In genomic region chr5:81303563-81303962, GRCh38 we compare ENCODE assay signal across 2 cellular contexts.
TF ChIP-seq lines count a peak whose summit lies in the region.

No MANE protein-coding gene starts in this region.

TF ChIP-seq in SK-N-SH, 30 proteins besides CTCF, POLR2A, EP300 and RAD21 (continued from another document):
- TF ChIP-seq PBX3 (IDR thresholded peaks at IDR 0.05) = no peak
- no peak for TF ChIP-seq USF2 (IDR thresholded peaks at IDR 0.05; ENCODE audit: borderline replicate concordance, low read depth, low read length)
- TF ChIP-seq, protein P1, sequence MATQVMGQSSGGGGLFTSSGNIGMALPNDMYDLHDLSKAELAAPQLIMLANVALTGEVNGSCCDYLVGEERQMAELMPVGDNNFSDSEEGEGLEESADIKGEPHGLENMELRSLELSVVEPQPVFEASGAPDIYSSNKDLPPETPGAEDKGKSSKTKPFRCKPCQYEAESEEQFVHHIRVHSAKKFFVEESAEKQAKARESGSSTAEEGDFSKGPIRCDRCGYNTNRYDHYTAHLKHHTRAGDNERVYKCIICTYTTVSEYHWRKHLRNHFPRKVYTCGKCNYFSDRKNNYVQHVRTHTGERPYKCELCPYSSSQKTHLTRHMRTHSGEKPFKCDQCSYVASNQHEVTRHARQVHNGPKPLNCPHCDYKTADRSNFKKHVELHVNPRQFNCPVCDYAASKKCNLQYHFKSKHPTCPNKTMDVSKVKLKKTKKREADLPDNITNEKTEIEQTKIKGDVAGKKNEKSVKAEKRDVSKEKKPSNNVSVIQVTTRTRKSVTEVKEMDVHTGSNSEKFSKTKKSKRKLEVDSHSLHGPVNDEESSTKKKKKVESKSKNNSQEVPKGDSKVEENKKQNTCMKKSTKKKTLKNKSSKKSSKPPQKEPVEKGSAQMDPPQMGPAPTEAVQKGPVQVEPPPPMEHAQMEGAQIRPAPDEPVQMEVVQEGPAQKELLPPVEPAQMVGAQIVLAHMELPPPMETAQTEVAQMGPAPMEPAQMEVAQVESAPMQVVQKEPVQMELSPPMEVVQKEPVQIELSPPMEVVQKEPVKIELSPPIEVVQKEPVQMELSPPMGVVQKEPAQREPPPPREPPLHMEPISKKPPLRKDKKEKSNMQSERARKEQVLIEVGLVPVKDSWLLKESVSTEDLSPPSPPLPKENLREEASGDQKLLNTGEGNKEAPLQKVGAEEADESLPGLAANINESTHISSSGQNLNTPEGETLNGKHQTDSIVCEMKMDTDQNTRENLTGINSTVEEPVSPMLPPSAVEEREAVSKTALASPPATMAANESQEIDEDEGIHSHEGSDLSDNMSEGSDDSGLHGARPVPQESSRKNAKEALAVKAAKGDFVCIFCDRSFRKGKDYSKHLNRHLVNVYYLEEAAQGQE (IDR thresholded peaks at IDR 0.05; ENCODE audit: low read depth, low read length) = no peak
- no peak for TF ChIP-seq RFX5 (IDR thresholded peaks at IDR 0.05; ENCODE audit: low read length)

TF ChIP-seq in SK-N-SH treated with all-trans-retinoic acid at 6 μM for 48 hours, 23 proteins besides CTCF, POLR2A, EP300 and RAD21 (continued from another document):
- TF ChIP-seq RARB (CRISPR knock-in tag; IDR thresholded peaks at IDR 0.05) (no peak), ZNF70 (CRISPR knock-in tag; IDR thresholded peaks at IDR 0.05) (no peak), ARNTL (CRISPR knock-in tag; IDR thresholded peaks at IDR 0.05; ENCODE audit: borderline replicate concordance, low read depth) (no peak), ZFP3 (CRISPR knock-in tag; IDR thresholded peaks at IDR 0.05) (no peak), ZNF8 (CRISPR knock-in tag; IDR thresholded peaks at IDR 0.05) (no peak), SNAI2 (CRISPR knock-in tag; IDR thresholded peaks at IDR 0.05) (no peak), BACH2 (CRISPR knock-in tag; IDR thresholded peaks at IDR 0.05; ENCODE audit: borderline replicate concordance) (no peak), ZFP30 (CRISPR knock-in tag; IDR thresholded peaks at IDR 0.05) (no peak)
